ENCODE assay signal across 1 cellular context in genomic region chr1:50750021-50750619, GRCh38.
TF ChIP-seq lines count a peak whose summit lies in the region.

No MANE protein-coding gene starts in this region.

TF ChIP-seq in Ishikawa, 13 proteins besides CTCF, POLR2A, EP300 and RAD21 (continued from another document):
- TF ChIP-seq REST (IDR thresholded peaks at IDR 0.05; ENCODE audit: low read depth) (no peak), TEAD4 (IDR thresholded peaks at IDR 0.05) (no peak), CEBPB (IDR thresholded peaks at IDR 0.05) (no peak), CREB1 (IDR thresholded peaks at IDR 0.05; ENCODE audit: low read depth) (no peak), EGR1 (IDR thresholded peaks at IDR 0.05) (no peak), TCF12 (IDR thresholded peaks at IDR 0.05; ENCODE audit: low read depth) (no peak), NFIC (IDR thresholded peaks at IDR 0.05) (no peak), FOXM1 (IDR thresholded peaks at IDR 0.05; ENCODE audit: borderline replicate concordance, low read depth) (no peak), TAF1 (IDR thresholded peaks at IDR 0.05; ENCODE audit: low read depth) (no peak)
- TF ChIP-seq, protein P1, sequence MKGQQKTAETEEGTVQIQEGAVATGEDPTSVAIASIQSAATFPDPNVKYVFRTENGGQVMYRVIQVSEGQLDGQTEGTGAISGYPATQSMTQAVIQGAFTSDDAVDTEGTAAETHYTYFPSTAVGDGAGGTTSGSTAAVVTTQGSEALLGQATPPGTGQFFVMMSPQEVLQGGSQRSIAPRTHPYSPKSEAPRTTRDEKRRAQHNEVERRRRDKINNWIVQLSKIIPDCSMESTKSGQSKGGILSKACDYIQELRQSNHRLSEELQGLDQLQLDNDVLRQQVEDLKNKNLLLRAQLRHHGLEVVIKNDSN (IDR thresholded peaks at IDR 0.05) = no peak
